14 cellular contexts compared by ENCODE assay signal in the genomic region with DNA sequence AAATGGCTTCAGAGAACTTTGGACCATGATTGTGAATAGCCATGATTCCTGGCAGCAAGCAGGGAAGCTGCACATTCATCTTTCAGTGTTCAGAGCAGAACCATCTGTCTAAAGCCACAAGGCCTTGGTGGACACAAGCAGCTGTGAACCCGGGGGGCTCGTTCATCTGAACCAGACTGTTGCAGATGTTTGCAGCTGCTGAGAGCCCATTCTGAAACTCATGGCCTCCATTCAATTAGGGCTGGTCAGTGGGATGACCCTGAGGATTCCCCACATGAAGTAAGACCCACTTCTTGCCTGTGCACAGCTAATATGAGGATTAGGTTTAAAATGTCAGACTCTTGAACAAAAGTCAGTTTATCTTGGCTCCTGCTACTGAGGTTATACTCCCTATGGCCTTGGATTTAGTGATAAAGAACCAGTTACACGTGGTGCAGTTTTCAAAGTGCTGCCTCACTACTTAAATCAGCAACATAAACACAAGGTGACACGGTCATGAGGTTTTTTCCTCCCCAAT.
DNase-seq lines count a peak whose midpoint lies in the region; ATAC-seq, FAIRE-seq and TF ChIP-seq lines count a peak whose summit lies in the region.
"Had no signal": no experiment of that assay in that cellular context is flagged by ENCODE, and none has a peak within 500 bp of the region (broad histone marks: within the 10 kb centered on the region; RNA-seq: fewer than 3 reads in every experiment).

No MANE protein-coding gene starts in this region.

- H3K9me3 ChIP-seq in keratinocyte (ENCODE audit: control insufficient read depth, low read depth, low read length) = no peaks in the 10 kb centered on the region

- DNase-seq in cerebellar cortex (ENCODE audit: low spot score) (peak; percentile 68), keratinocyte (ENCODE audit: low read depth, low spot score) (no peak), sciatic nerve (ENCODE audit: low spot score) (peak; percentile 68), H54 (ENCODE audit: insufficient read length, low spot score) (no peak), NCI-H2029 treated with DMSO at 0.1 percent for 48 hours (lab: John Stamatoyannopoulos, UW) (no peak), T-cell (no peak)
- DNase-seq in activated effector memory CD4-positive, alpha-beta T cell treated with Interleukin-2 at 50 U/mL for 16 hours = no peak
- DNase-seq: ACHN; activated CD4-positive, alpha-beta memory T cell treated with anti-CD3 and anti-CD28 coated beads, Interleukin-2, amount 10 ng/mL, durations not matched to agents 7 days and 5 days; activated naive CD4-positive, alpha-beta T cell had no signal

- CTCF ChIA-PET in T-cell (lab: Charles Lee) = no interaction called here

- peak overlapping the region; percentile 99 for H2AFZ ChIP-seq in ACC112 (ENCODE audit: low read length, unreplicated experiment)
- H2AFZ ChIP-seq in keratinocyte (ENCODE audit: control insufficient read depth, low read length) = no peak overlapping the region

- dilution Hi-C loops in keratinocyte (cut with MboI; ENCODE audit: extremely low pct_ligation_motif_present, low sequenced_read_pairs) = no loop called here

- TF ChIP-seq POLR2A in H54 (IDR thresholded peaks at IDR 0.05; ENCODE audit: low read depth, low read length) = no peak

- no peaks in the 10 kb centered on the region for H3K27me3 Mint-ChIP-seq in T-cell
- H3K27me3 Mint-ChIP-seq: dendritic cell treated with granulocyte-macrophage colony-stimulating factor and Interleukin-4, amounts not matched to agents 40 ng/mL and 50 ng/mL, for 4 days; memory B cell had no signal

- FAIRE-seq in keratinocyte (lab: Jason Lieb, UNC) (no peak), H54 (lab: Jason Lieb, UNC) (no peak)

- H3K36me3 ChIP-seq in ACC112 (ENCODE audit: insufficient read depth, low read length) (no peaks in the 10 kb centered on the region), keratinocyte (ENCODE audit: control insufficient read depth in 2 of 2, extremely low read depth in 1 of 2, insufficient read depth in 2 of 2, low read length in 2 of 2) (no peaks in the 10 kb centered on the region)

- H3K4me3 ChIP-seq in ACC112 (ENCODE audit: low read depth, low read length) (peak overlapping the region; percentile 81), keratinocyte (ENCODE audit: control insufficient read depth in 2 of 3, extremely low read depth in 1 of 3, insufficient read depth in 2 of 3, low read depth in 1 of 3, low read length in 3 of 3) (peak overlapping the region in 2 of 3 experiments; percentile 37 to 51)

- ATAC-seq in sciatic nerve (peak; percentile 94), T-cell (replicated peaks in 1 of 4) (no peak)

- H3K27ac Mint-ChIP-seq in T-cell = no peak overlapping the region
- H3K27ac Mint-ChIP-seq: activated CD4-positive, alpha-beta memory T cell treated with anti-CD3 and anti-CD28 coated beads, Interleukin-2, amount 10 ng/mL, durations not matched to agents 7 days and 5 days; T-helper 2 cell treated with Interferon-gamma antibody and Interleukin-4, amounts not matched to agents 5 μg/mL and 100 μg/mL, for 36 hours had no signal

- H4K20me1 ChIP-seq in keratinocyte (ENCODE audit: control insufficient read depth, extremely low read depth, insufficient read depth, low read length) = no peaks in the 10 kb centered on the region

- H3K27ac ChIP-seq in ACC112 (ENCODE audit: low read depth, low read length) (no peak overlapping the region), keratinocyte (ENCODE audit: control insufficient read depth, insufficient read depth, low read length) (peak overlapping the region; percentile 16)

- H3K4me2 ChIP-seq in keratinocyte (ENCODE audit: control insufficient read depth, extremely low read depth, insufficient read depth, low read depth, low read length) = peak overlapping the region; percentile 73

- POLR2A ChIA-PET in T-cell (lab: Charles Lee) = no interaction called here

- intact Hi-C loops in sciatic nerve (cut with DNase I) = no loop called here

- H3K27me3 ChIP-seq in ACC112 (ENCODE audit: insufficient read depth, low read length) (no peaks in the 10 kb centered on the region), keratinocyte (ENCODE audit: control insufficient read depth, extremely low read depth, insufficient read depth, low read length) (no peaks in the 10 kb centered on the region)

- H3K9ac ChIP-seq in keratinocyte (ENCODE audit: control insufficient read depth, extremely low read depth, insufficient read depth, low read length) = peak overlapping the region; percentile 33

- TF ChIP-seq CTCF in keratinocyte (optimal IDR thresholded peaks at IDR 0.05 in 1 of 3, IDR thresholded peaks at IDR 0.05 in 1 of 3, conservative IDR thresholded peaks at IDR 0.05 in 1 of 3; ENCODE audit: extremely low read depth in 1 of 3, insufficient read depth in 2 of 3, low read length in 3 of 3) = no peak

- no peaks in the 10 kb centered on the region for H3K9me1 ChIP-seq in keratinocyte (ENCODE audit: control insufficient read depth, extremely low read depth, insufficient read depth, low read length)

- H3K4me1 Mint-ChIP-seq in T-cell = no peaks in the 10 kb centered on the region
- H3K4me1 Mint-ChIP-seq: activated CD4-positive, alpha-beta memory T cell treated with anti-CD3 and anti-CD28 coated beads, Interleukin-2, amount 10 ng/mL, durations not matched to agents 7 days and 5 days had no signal

- H3K4me3 Mint-ChIP-seq in T-cell = no peak overlapping the region
- H3K4me3 Mint-ChIP-seq: activated CD4-positive, alpha-beta memory T cell treated with anti-CD3 and anti-CD28 coated beads, Interleukin-2, amount 10 ng/mL, durations not matched to agents 7 days and 5 days; dendritic cell treated with granulocyte-macrophage colony-stimulating factor and Interleukin-4, amounts not matched to agents 40 ng/mL and 50 ng/mL, for 4 days; memory B cell; T-helper 2 cell treated with Interferon-gamma antibody and Interleukin-4, amounts not matched to agents 5 μg/mL and 100 μg/mL, for 36 hours had no signal

- H3K4me1 ChIP-seq in ACC112 (ENCODE audit: control insufficient read depth, insufficient read depth, low read length, unreplicated experiment) (peaks cover 13% of the 10 kb centered on the region), keratinocyte (ENCODE audit: control insufficient read depth, extremely low read depth, insufficient read depth, low read length) (peaks cover 21% of the 10 kb centered on the region)

- H3K36me3 Mint-ChIP-seq in T-cell = no peaks in the 10 kb centered on the region

- H3K79me2 ChIP-seq in ACC112 (ENCODE audit: control insufficient read depth, insufficient read depth, low read length, unreplicated experiment) = no peaks in the 10 kb centered on the region
- H3K79me2 ChIP-seq in keratinocyte (ENCODE audit: control insufficient read depth, insufficient read depth, low read length) = peaks cover 66% of the 10 kb centered on the region

- no peaks in the 10 kb centered on the region for H3K9me3 Mint-ChIP-seq in T-cell
- H3K9me3 Mint-ChIP-seq: activated CD4-positive, alpha-beta memory T cell treated with anti-CD3 and anti-CD28 coated beads, Interleukin-2, amount 10 ng/mL, durations not matched to agents 7 days and 5 days; dendritic cell treated with granulocyte-macrophage colony-stimulating factor and Interleukin-4, amounts not matched to agents 40 ng/mL and 50 ng/mL, for 4 days; memory B cell; T-helper 2 cell treated with Interferon-gamma antibody and Interleukin-4, amounts not matched to agents 5 μg/mL and 100 μg/mL, for 36 hours had no signal

Comparison
In these comparisons a context has a peak if more than half of its experiments do, and no peak if none do; other contexts are left out.
1. DNase-seq: peak in cerebellar cortex (single experiment) and sciatic nerve (single experiment); none in keratinocyte (single experiment), activated effector memory CD4-positive, alpha-beta T cell treated with Interleukin-2 at 50 U/mL for 16 hours (single experiment), H54 (single experiment), NCI-H2029 treated with DMSO at 0.1 percent for 48 hours (single experiment) and T-cell (0 of 34).